In genomic region chr1:23799255-23799569, GRCh38 we compare ENCODE assay signal across 8 cellular contexts. TPM values are rescaled to one million over a fixed set of nuclear protein-coding genes. Genes with fewer than 3 reads are reported as not detected.
DNase-seq lines count a peak whose midpoint lies in the region; ATAC-seq and TF ChIP-seq lines count a peak whose summit lies in the region.

No MANE protein-coding gene starts in this region.

- POLR2A ChIA-PET in CD4-positive, alpha-beta memory T cell (lab: Charles Lee; ENCODE audit: partially characterized antibody) = interaction anchor here (0.8 to 5.6 kb wide), 5 partner anchors 8 to 26 kb away, joined by 3 to 70 read pairs (median 51); partner anchors contain the start of genes HMGCL, LYPLA2 and PITHD1

- WGBS in neuronal stem cell (ENCODE audit: extremely low coverage in 2 of 2, insufficient read length in 2 of 2, insufficient replicate concordance in 1 of 2), 2 donors = no CpG with 5 or more reads among the region's 7 CpGs

- intact Hi-C loops in CD4-positive, alpha-beta memory T cell (cut with micrococcal nuclease) = no loop called here

- H3F3A ChIP-seq in OCI-LY1 (ENCODE audit: insufficient read depth, low read length) = no peaks in the 10 kb centered on the region

- no peak overlapping the region for H3K18ac ChIP-seq in neuronal stem cell (ENCODE audit: low read length)

- peak overlapping the region in 1 of 2 donors; percentile 70 for H3K4me3 ChIP-seq in CD4-positive, alpha-beta memory T cell (ENCODE audit: low read length in 2 of 2)
- H3K4me3 ChIP-seq in OCI-LY1 (ENCODE audit: low read depth, low read length, poor library complexity, severe bottlenecking) (peak overlapping the region; percentile 86), endocrine pancreas (ENCODE audit: control insufficient read depth, insufficient read depth, low read length) (no peak overlapping the region), neuronal stem cell (ENCODE audit: low read length in 2 of 2) (peak overlapping the region in 1 of 2 donors; percentile 100)

- H3K36me3 ChIP-seq in CD4-positive, alpha-beta memory T cell (ENCODE audit: insufficient read depth, low read length) = no peaks in the 10 kb centered on the region
- H3K36me3 ChIP-seq in OCI-LY1 (ENCODE audit: insufficient read depth, low read length) = peaks cover 20% of the 10 kb centered on the region; the same call in 1 of the 2 replicates
- no peaks in the 10 kb centered on the region for H3K36me3 ChIP-seq in endocrine pancreas (ENCODE audit: control insufficient read depth, insufficient read depth, low read length)
- peaks cover 23 to 42% of the 10 kb centered on the region in 2 donors for H3K36me3 ChIP-seq in neuronal stem cell (replicated peaks in 1 of 2; ENCODE audit: control insufficient read depth in 2 of 2, insufficient read depth in 2 of 2, low read length in 2 of 2)

- no peaks in the 10 kb centered on the region for H3K27me3 Mint-ChIP-seq in CD4-positive, alpha-beta memory T cell

- peak overlapping the region in 5 of 7 donors; percentile 29 to 96 (median 80) for H3K27ac Mint-ChIP-seq in CD4-positive, alpha-beta memory T cell

- CTCF ChIA-PET in CD4-positive, alpha-beta memory T cell (lab: Charles Lee; ENCODE audit: partially characterized antibody) = interaction anchor here (0.9 kb wide), 1 partner anchor 11 kb away, joined by 3 read pairs; no protein-coding TSS in a partner anchor

- peaks cover 23% of the 10 kb centered on the region for H3K4me1 ChIP-seq in CD4-positive, alpha-beta memory T cell (ENCODE audit: insufficient read depth, low read length)
- H3K4me1 ChIP-seq in OCI-LY1 (ENCODE audit: insufficient read depth, low read length, severe bottlenecking) (peaks cover 21% of the 10 kb centered on the region), endocrine pancreas (ENCODE audit: control insufficient read depth, insufficient read depth, low read length) (no peaks in the 10 kb centered on the region), neuronal stem cell (ENCODE audit: control insufficient read depth in 2 of 2, insufficient read depth in 1 of 2, low read depth in 1 of 2, low read length in 2 of 2) (peaks cover 5 to 11% of the 10 kb centered on the region in 2 donors)

- no peak overlapping the region for H2AK5ac ChIP-seq in neuronal stem cell (ENCODE audit: low read depth, low read length)

- no peaks in the 10 kb centered on the region for H3K79me2 ChIP-seq in OCI-LY1 (ENCODE audit: insufficient read depth, low read length)

- H4K20me1 ChIP-seq in OCI-LY1 (ENCODE audit: insufficient read depth, low read length) = no peaks in the 10 kb centered on the region

- H2BK5ac ChIP-seq in neuronal stem cell (ENCODE audit: low read length) = no peak overlapping the region

- no peak for TF ChIP-seq CTCF in OCI-LY1 (IDR thresholded peaks at IDR 0.05; ENCODE audit: low read length)

- peak overlapping the region; percentile 92 for H3K27ac ChIP-seq in CD4-positive, alpha-beta memory T cell (ENCODE audit: low read depth, low read length)
- H3K27ac ChIP-seq in OCI-LY1 (ENCODE audit: low read depth, low read length, poor library complexity, severe bottlenecking) (peak overlapping the region; percentile 18), neuronal stem cell (replicated peaks; ENCODE audit: low read length) (no peak overlapping the region)

- H2BK15ac ChIP-seq in neuronal stem cell (ENCODE audit: low read length) = no peak overlapping the region

- no peak overlapping the region for H3K4ac ChIP-seq in neuronal stem cell (ENCODE audit: low read length)

- no peaks in the 10 kb centered on the region for H3K9me3 ChIP-seq in CD4-positive, alpha-beta memory T cell (ENCODE audit: control insufficient read depth in 1 of 2, low read length in 2 of 2)
- H3K9me3 ChIP-seq in OCI-LY1 (ENCODE audit: low read length) (no peaks in the 10 kb centered on the region), endocrine pancreas (ENCODE audit: control insufficient read depth, low read length) (no peaks in the 10 kb centered on the region), neuronal stem cell (replicated peaks in 1 of 2; ENCODE audit: control insufficient read depth in 2 of 2, insufficient read depth in 1 of 2, low read depth in 1 of 2, low read length in 2 of 2) (no peaks in the 10 kb centered on the region)

- ATAC-seq in HG02678 (IDR thresholded peaks at IDR 0.05; ENCODE audit: unreplicated experiment) = no peak

- no peak overlapping the region for H2BK120ac ChIP-seq in neuronal stem cell (ENCODE audit: low read depth, low read length)

- H3K4me3 Mint-ChIP-seq in CD4-positive, alpha-beta memory T cell = peak overlapping the region; percentile 17 to 98 (median 90)

- H3K9ac ChIP-seq in OCI-LY1 (ENCODE audit: low read length) = peak overlapping the region; percentile 93; the same call in 1 of the 2 replicates
- H3K9ac ChIP-seq in endocrine pancreas (ENCODE audit: control insufficient read depth, insufficient read depth, low read length) = peak overlapping the region; percentile 39
- no peak overlapping the region for H3K9ac ChIP-seq in neuronal stem cell (ENCODE audit: low read depth, low read length, poor library complexity)

- peaks cover 8 to 34% (median 19%) of the 10 kb centered on the region in 4 donors for H3K4me1 Mint-ChIP-seq in CD4-positive, alpha-beta memory T cell

- no peaks in the 10 kb centered on the region for H3K9me2 ChIP-seq in OCI-LY1 (ENCODE audit: low read depth, low read length)

- no peak overlapping the region for H2BK12ac ChIP-seq in neuronal stem cell (ENCODE audit: low read length)

- H3K4me2 ChIP-seq in OCI-LY1 (ENCODE audit: low read length) (peak overlapping the region; percentile 93), neuronal stem cell (ENCODE audit: insufficient read depth, low read length, poor library complexity, severe bottlenecking) (peak overlapping the region; percentile 85)

- no peak for DNase-seq in CD4-positive, alpha-beta memory T cell
- DNase-seq in neuronal stem cell (ENCODE audit: low spot score) (no peak), dermis blood vessel endothelial cell (no peak), NCI-H1417 (lab: John Stamatoyannopoulos, UW) (no peak), amniotic stem cell (lab: John Stamatoyannopoulos, UW) (no peak)

- H3K27me3 ChIP-seq in CD4-positive, alpha-beta memory T cell (ENCODE audit: insufficient read depth, low read length) = no peaks in the 10 kb centered on the region
- H3K27me3 ChIP-seq in OCI-LY1 (ENCODE audit: insufficient read depth, low read length) = no peaks in the 10 kb centered on the region
- no peaks in the 10 kb centered on the region for H3K27me3 ChIP-seq in endocrine pancreas (ENCODE audit: control insufficient read depth, insufficient read depth, low read length)
- H3K27me3 ChIP-seq in neuronal stem cell (ENCODE audit: control insufficient read depth in 3 of 3, insufficient read depth in 3 of 3, low read depth in 1 of 3, low read length in 3 of 3) = no peaks in the 10 kb centered on the region

- H2AFZ ChIP-seq in OCI-LY1 (ENCODE audit: low read length) (no peak overlapping the region), neuronal stem cell (ENCODE audit: low read length) (no peak overlapping the region)

- no peak overlapping the region for H3K14ac ChIP-seq in neuronal stem cell (ENCODE audit: low read length)

- no peak overlapping the region for H4K8ac ChIP-seq in neuronal stem cell (ENCODE audit: low read depth, low read length)

- peaks cover 4 to 18% of the 10 kb centered on the region in 2 donors for H3K36me3 Mint-ChIP-seq in CD4-positive, alpha-beta memory T cell

- no peak overlapping the region for H4K91ac ChIP-seq in neuronal stem cell (ENCODE audit: low read depth, low read length, poor library complexity)

- peak overlapping the region; percentile 18 for H3K23ac ChIP-seq in neuronal stem cell (ENCODE audit: low read depth, low read length, poor library complexity)

- H3K79me1 ChIP-seq in neuronal stem cell (ENCODE audit: low read depth, low read length) = peaks cover 9% of the 10 kb centered on the region

- H3K9me3 Mint-ChIP-seq in CD4-positive, alpha-beta memory T cell = no peaks in the 10 kb centered on the region

RNA-seq across cellular contexts. Expression of gene GALE, which starts 1.3 kb away (rescaled TPM):
- total RNA-seq in CD4-positive, alpha-beta memory T cell = 10 to 100 TPM; 11.2 to 12.0 TPM
- polyA plus RNA-seq in CD4-positive, alpha-beta memory T cell = 10 to 100 TPM; 13.8 to 15.9 TPM
- 24.0 TPM for polyA plus RNA-seq in neuronal stem cell (2013, experiment 1 of 2)
- 26.2 TPM for polyA plus RNA-seq in neuronal stem cell (2013, experiment 2 of 2)
- 34.7 and 42.2 TPM in 2 replicates for total RNA-seq in dermis blood vessel endothelial cell

RNA-seq across cellular contexts. Expression of gene LYPLA2, which starts 8.3 kb away (rescaled TPM):
- 10 to 100 TPM; 52.6 to 55.8 TPM for total RNA-seq in CD4-positive, alpha-beta memory T cell
- polyA plus RNA-seq in CD4-positive, alpha-beta memory T cell = 100 to 1,000 TPM; 110 to 151 TPM
- polyA plus RNA-seq in neuronal stem cell (2013, experiment 1 of 2) = 66.5 TPM
- polyA plus RNA-seq in neuronal stem cell (2013, experiment 2 of 2) = 66.6 TPM
- total RNA-seq in dermis blood vessel endothelial cell = 108 and 113 TPM in 2 replicates

RNA-seq across cellular contexts. Expression of gene PITHD1, which starts 21.0 kb away (rescaled TPM):
- 10 to 100 TPM; 78.3 to 82.1 TPM for total RNA-seq in CD4-positive, alpha-beta memory T cell
- polyA plus RNA-seq in CD4-positive, alpha-beta memory T cell = 10 to 100 TPM; 65.3 to 82.2 TPM
- 27.2 TPM for polyA plus RNA-seq in neuronal stem cell (2013, experiment 1 of 2)
- polyA plus RNA-seq in neuronal stem cell (2013, experiment 2 of 2) = 27.3 TPM
- 41.2 and 43.8 TPM in 2 replicates for total RNA-seq in dermis blood vessel endothelial cell

RNA-seq across cellular contexts. Expression of gene HMGCL, which starts 26.0 kb away (rescaled TPM):
- 10 to 100 TPM; 36.3 to 38.5 TPM for total RNA-seq in CD4-positive, alpha-beta memory T cell
- polyA plus RNA-seq in CD4-positive, alpha-beta memory T cell = 10 to 100 TPM; 27.8 to 32.3 TPM
- polyA plus RNA-seq in neuronal stem cell (2013, experiment 1 of 2) = 16.0 TPM
- 15.8 TPM for polyA plus RNA-seq in neuronal stem cell (2013, experiment 2 of 2)
- total RNA-seq in dermis blood vessel endothelial cell = 52.5 and 59.9 TPM in 2 replicates

RNA-seq across cellular contexts. Expression of gene ELOA, which starts 55.9 kb away (rescaled TPM):
- 10 to 100 TPM; 28.3 to 31.7 TPM for total RNA-seq in CD4-positive, alpha-beta memory T cell
- polyA plus RNA-seq in CD4-positive, alpha-beta memory T cell = 10 to 100 TPM; 17.1 to 32.4 TPM
- polyA plus RNA-seq in neuronal stem cell (2013, experiment 1 of 2) = 16.5 TPM
- 17.6 TPM for polyA plus RNA-seq in neuronal stem cell (2013, experiment 2 of 2)
- 26.2 and 29.6 TPM in 2 replicates for total RNA-seq in dermis blood vessel endothelial cell
